In genomic region chr16:84088695-84089395, GRCh38 we compare ENCODE assay signal across 8 cellular contexts. TPM values are rescaled to one million over a fixed set of nuclear protein-coding genes. Genes with fewer than 3 reads are reported as not detected.
DNase-seq lines count a peak whose midpoint lies in the region; ATAC-seq and TF ChIP-seq lines count a peak whose summit lies in the region.

No MANE protein-coding gene starts in this region.

- no peaks in the 10 kb centered on the region for H3K9me3 ChIP-seq in SJCRH30 (replicated peaks)

- peak; percentile 13 for DNase-seq in SHP77 treated with DMSO at 0.1 percent for 48 hours (lab: John Stamatoyannopoulos, UW)
- peak; percentile 31 for DNase-seq in astrocyte of the hippocampus (ENCODE audit: low read depth, low spot score)
- DNase-seq in stimulated activated CD4-positive, alpha-beta T cell treated with anti-CD3 and anti-CD28 coated beads, Interleukin-15, amount 100 ng/mL, for 48 hours (ENCODE audit: low read depth in 2 of 2) = peak; percentile 47 to 49
- DNase-seq in NCI-H146 (lab: John Stamatoyannopoulos, UW) = no peak
- DNase-seq in WTC11 (ENCODE audit: low spot score) = no peak
- DNase-seq in SJCRH30 = no peak

- no peak overlapping the region for H3K4me3 ChIP-seq in SJCRH30

- peaks cover 61% of the 10 kb centered on the region for H3K36me3 Mint-ChIP-seq in WTC11

- no peak overlapping the region for H3K4me3 Mint-ChIP-seq in WTC11

- POLR2A ChIA-PET in WTC11 (lab: Charles Lee) = no interaction called here

- peaks cover 5% of the 10 kb centered on the region; the same call in 1 of the 2 replicates for H3K36me3 ChIP-seq in SJCRH30

- no peaks in the 10 kb centered on the region for H3K27me3 Mint-ChIP-seq in WTC11 (ENCODE audit: low read depth)

- H3K4me1 ChIP-seq in SJCRH30 = no peaks in the 10 kb centered on the region

- no peaks in the 10 kb centered on the region for H3K4me1 Mint-ChIP-seq in WTC11

- no peak for TF ChIP-seq CTCF in WTC11 (IDR thresholded peaks at IDR 0.05)

- peak; percentile 84 for ATAC-seq in GM19023 (IDR thresholded peaks at IDR 0.05; ENCODE audit: unreplicated experiment)
- peak; percentile 76 for ATAC-seq in HG02970 (IDR thresholded peaks at IDR 0.05; ENCODE audit: low FRiP score, unreplicated experiment)
- ATAC-seq in WTC11 = no peak

- no peak overlapping the region for H3K27ac ChIP-seq in SJCRH30

- no peaks in the 10 kb centered on the region for H3K9me3 Mint-ChIP-seq in WTC11

- H3K27ac Mint-ChIP-seq in WTC11 = no peak overlapping the region

- H3K27me3 ChIP-seq in SJCRH30 = no peaks in the 10 kb centered on the region

- CTCF ChIA-PET in WTC11 (lab: Charles Lee) = interaction anchor here (0.8 to 1.4 kb wide), 2 partner anchors 23 to 98 kb away, joined by 4 to 5 read pairs; partner anchors contain the start of gene TAF1C

TF ChIP-seq in WTC11, 78 proteins besides CTCF, POLR2A, EP300 and RAD21:
- no peak for TF ChIP-seq ZNF121 (CRISPR knock-in tag; IDR thresholded peaks at IDR 0.05)

RNA-seq across cellular contexts. Expression of gene MBTPS1, which starts 27.9 kb away (rescaled TPM):
- 45.1 to 47.4 TPM (median 46.9 TPM) in 3 replicates for total RNA-seq in WTC11 (2021)
- 38.2 and 39.2 TPM in 2 replicates for total RNA-seq in SJCRH30 (2014; rRNA removed; shearing (Covaris generic))

RNA-seq across cellular contexts. Expression of gene SLC38A8, which starts 46.2 kb away (rescaled TPM):
- total RNA-seq in WTC11 (2021) = not detected in 3 replicates
- not detected in 2 replicates for total RNA-seq in SJCRH30 (2014; rRNA removed; shearing (Covaris generic))

RNA-seq across cellular contexts. Expression of gene HSDL1, which starts 56.1 kb away (rescaled TPM):
- 48.6 to 58.1 TPM (median 53.4 TPM) in 3 replicates for total RNA-seq in WTC11 (2021)
- total RNA-seq in SJCRH30 (2014; rRNA removed; shearing (Covaris generic)) = 22.1 and 22.5 TPM in 2 replicates

RNA-seq across cellular contexts. Expression of gene DNAAF1, which starts 56.3 kb away (rescaled TPM):
- total RNA-seq in WTC11 (2021) = 0.09 to 0.62 TPM (median 0.20 TPM) in 3 replicates
- 0.18 TPM in 1 of 2 replicates, not detected in the other for total RNA-seq in SJCRH30 (2014; rRNA removed; shearing (Covaris generic))

Comparison
In these comparisons a context has a peak if more than half of its experiments do, and no peak if none do; other contexts are left out.
1. DNase-seq: peak in SHP77 treated with DMSO at 0.1 percent for 48 hours (single experiment), astrocyte of the hippocampus (single experiment) and stimulated activated CD4-positive, alpha-beta T cell treated with anti-CD3 and anti-CD28 coated beads, Interleukin-15, amount 100 ng/mL, for 48 hours (2 of 2); none in NCI-H146 (single experiment), WTC11 (single experiment) and SJCRH30 (0 of 2).